ENCODE assay signal across 1 cellular context in the genomic region with DNA sequence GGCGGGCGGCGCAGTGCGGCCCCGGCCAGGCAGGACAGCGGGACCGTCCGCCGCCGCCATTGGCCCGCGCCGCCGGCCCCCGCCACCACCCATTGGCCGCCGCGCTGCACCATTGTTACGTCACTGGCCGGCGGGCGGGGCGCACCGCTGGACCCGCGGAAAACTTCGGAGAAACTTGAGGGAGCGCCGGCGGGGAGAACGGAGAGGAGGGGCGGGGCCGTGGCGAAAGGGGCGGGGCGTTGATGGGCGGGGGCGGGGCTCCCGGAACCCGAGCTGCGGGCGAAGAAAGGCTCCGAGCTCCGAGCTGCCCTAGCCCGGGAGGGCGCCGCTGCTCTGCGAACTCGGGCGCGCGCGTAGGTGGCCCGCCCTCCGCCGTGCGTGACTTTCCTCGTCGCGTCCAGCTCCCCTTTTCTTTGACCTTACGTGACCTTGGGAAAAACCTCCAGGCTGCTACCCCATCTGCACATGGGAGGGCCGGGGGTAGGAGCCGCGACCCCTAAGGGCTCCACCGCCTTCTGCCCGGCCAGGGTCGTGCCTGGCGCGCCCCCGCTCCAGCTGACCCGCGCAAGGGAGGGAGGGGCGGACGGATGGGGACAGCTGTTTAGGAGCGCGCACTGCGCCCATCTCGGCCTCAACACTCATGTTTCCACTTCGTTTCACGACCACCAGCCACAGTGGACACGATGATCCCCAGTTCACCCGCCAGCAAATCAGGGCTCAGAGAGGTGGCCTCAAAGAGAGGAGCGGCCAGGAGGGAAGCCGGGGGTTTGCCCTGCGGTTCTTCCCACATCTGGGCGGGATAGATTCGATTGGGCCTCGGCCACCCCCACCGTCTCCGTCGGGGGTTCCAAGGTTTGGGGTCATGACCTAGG.
TF ChIP-seq lines count a peak whose summit lies in the region.

A gene with protein sequence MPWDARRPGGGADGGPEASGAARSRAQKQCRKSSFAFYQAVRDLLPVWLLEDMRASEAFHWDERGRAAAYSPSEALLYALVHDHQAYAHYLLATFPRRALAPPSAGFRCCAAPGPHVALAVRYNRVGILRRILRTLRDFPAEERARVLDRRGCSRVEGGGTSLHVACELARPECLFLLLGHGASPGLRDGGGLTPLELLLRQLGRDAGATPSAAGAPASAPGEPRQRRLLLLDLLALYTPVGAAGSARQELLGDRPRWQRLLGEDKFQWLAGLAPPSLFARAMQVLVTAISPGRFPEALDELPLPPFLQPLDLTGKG (minus strand): TSS at position 33 of the 872 bp plus-strand sequence. CDS start 1,887 bp downstream, outside the sequence.

TF ChIP-seq in HEK293, 187 proteins besides CTCF, POLR2A, EP300 and RAD21 (continued from another document):
- TF ChIP-seq, protein P1, sequence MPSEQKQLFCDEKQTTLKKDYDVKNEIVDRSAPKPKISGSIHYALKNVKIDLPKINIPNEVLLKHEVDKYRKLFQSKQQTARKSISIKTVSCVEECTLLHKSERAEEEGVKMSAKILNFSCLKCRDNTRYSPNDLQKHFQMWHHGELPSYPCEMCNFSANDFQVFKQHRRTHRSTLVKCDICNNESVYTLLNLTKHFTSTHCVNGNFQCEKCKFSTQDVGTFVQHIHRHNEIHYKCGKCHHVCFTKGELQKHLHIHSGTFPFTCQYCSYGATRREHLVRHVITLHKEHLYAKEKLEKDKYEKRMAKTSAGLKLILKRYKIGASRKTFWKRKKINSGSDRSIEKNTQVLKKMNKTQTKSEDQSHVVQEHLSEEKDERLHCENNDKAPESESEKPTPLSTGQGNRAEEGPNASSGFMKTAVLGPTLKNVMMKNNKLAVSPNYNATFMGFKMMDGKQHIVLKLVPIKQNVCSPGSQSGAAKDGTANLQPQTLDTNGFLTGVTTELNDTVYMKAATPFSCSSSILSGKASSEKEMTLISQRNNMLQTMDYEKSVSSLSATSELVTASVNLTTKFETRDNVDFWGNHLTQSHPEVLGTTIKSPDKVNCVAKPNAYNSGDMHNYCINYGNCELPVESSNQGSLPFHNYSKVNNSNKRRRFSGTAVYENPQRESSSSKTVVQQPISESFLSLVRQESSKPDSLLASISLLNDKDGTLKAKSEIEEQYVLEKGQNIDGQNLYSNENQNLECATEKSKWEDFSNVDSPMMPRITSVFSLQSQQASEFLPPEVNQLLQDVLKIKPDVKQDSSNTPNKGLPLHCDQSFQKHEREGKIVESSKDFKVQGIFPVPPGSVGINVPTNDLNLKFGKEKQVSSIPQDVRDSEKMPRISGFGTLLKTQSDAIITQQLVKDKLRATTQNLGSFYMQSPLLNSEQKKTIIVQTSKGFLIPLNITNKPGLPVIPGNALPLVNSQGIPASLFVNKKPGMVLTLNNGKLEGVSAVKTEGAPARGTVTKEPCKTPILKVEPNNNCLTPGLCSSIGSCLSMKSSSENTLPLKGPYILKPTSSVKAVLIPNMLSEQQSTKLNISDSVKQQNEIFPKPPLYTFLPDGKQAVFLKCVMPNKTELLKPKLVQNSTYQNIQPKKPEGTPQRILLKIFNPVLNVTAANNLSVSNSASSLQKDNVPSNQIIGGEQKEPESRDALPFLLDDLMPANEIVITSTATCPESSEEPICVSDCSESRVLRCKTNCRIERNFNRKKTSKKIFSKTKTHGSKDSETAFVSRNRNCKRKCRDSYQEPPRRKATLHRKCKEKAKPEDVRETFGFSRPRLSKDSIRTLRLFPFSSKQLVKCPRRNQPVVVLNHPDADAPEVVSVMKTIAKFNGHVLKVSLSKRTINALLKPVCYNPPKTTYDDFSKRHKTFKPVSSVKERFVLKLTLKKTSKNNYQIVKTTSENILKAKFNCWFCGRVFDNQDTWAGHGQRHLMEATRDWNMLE (tag by site-specific recombination; conservative IDR thresholded peaks at IDR 0.05; ENCODE audit: low read depth) = no peak
- TF ChIP-seq GLI2 (tag by site-specific recombination; IDR thresholded peaks at IDR 0.05; ENCODE audit: borderline replicate concordance, low read depth) (no peak), ZNF658 (tag by site-specific recombination; IDR thresholded peaks at IDR 0.05) (no peak), SETDB1 (IDR thresholded peaks at IDR 0.05; ENCODE audit: insufficient read length, low read length) (no peak), KLF10 (tag by site-specific recombination; IDR thresholded peaks at IDR 0.05) (no peak), ZNF155 (tag by site-specific recombination; IDR thresholded peaks at IDR 0.05) (no peak), RBAK (tag by site-specific recombination; IDR thresholded peaks at IDR 0.05) (no peak), ZNF76 (tag by site-specific recombination; IDR thresholded peaks at IDR 0.05; ENCODE audit: borderline replicate concordance, low read depth) (no peak), KLF8 (tag by site-specific recombination; IDR thresholded peaks at IDR 0.05) (peak; percentile 91)
- TF ChIP-seq, protein P2, sequence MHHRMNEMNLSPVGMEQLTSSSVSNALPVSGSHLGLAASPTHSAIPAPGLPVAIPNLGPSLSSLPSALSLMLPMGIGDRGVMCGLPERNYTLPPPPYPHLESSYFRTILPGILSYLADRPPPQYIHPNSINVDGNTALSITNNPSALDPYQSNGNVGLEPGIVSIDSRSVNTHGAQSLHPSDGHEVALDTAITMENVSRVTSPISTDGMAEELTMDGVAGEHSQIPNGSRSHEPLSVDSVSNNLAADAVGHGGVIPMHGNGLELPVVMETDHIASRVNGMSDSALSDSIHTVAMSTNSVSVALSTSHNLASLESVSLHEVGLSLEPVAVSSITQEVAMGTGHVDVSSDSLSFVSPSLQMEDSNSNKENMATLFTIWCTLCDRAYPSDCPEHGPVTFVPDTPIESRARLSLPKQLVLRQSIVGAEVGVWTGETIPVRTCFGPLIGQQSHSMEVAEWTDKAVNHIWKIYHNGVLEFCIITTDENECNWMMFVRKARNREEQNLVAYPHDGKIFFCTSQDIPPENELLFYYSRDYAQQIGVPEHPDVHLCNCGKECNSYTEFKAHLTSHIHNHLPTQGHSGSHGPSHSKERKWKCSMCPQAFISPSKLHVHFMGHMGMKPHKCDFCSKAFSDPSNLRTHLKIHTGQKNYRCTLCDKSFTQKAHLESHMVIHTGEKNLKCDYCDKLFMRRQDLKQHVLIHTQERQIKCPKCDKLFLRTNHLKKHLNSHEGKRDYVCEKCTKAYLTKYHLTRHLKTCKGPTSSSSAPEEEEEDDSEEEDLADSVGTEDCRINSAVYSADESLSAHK (tag by site-specific recombination; IDR thresholded peaks at IDR 0.05) = 0 out of 2 replicates have a peak, but pooled peaks have one; percentile 7
- TF ChIP-seq, protein P3, sequence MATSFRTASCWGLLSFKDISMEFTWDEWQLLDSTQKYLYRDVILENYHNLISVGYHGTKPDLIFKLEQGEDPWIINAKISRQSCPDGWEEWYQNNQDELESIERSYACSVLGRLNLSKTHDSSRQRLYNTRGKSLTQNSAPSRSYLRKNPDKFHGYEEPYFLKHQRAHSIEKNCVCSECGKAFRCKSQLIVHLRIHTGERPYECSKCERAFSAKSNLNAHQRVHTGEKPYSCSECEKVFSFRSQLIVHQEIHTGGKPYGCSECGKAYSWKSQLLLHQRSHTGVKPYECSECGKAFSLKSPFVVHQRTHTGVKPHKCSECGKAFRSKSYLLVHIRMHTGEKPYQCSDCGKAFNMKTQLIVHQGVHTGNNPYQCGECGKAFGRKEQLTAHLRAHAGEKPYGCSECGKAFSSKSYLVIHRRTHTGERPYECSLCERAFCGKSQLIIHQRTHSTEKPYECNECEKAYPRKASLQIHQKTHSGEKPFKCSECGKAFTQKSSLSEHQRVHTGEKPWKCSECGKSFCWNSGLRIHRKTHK (tag by site-specific recombination; IDR thresholded peaks at IDR 0.05) = no peak
- TF ChIP-seq, protein P4, sequence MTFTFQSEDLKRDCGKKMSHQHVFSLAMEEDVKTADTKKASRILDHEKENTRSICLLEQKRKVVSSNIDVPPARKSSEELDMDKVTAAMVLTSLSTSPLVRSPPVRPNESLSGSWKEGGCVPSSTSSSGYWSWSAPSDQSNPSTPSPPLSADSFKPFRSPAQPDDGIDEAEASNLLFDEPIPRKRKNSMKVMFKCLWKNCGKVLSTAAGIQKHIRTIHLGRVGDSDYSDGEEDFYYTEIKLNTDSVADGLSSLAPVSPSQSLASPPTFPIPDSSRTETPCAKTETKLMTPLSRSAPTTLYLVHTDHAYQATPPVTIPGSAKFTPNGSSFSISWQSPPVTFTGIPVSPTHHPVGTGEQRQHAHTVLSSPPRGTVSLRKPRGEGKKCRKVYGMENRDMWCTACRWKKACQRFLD (tag by site-specific recombination; IDR thresholded peaks at IDR 0.05) = no peak
- TF ChIP-seq, protein P5, sequence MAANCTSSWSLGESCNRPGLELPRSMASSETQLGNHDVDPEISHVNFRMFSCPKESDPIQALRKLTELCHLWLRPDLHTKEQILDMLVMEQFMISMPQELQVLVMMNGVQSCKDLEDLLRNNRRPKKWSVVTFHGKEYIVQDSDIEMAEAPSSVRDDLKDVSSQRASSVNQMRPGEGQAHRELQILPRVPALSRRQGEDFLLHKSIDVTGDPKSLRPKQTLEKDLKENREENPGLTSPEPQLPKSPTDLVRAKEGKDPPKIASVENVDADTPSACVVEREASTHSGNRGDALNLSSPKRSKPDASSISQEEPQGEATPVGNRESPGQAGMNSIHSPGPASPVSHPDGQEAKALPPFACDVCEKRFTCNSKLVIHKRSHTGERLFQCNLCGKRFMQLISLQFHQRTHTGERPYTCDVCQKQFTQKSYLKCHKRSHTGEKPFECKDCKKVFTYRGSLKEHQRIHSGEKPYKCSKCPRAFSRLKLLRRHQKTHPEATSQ (tag by site-specific recombination; IDR thresholded peaks at IDR 0.05) = no peak
TF ChIP-seq in HEK293: peak in this region for 36.
